Comparison of ENCODE assay signal across 1 cellular context in the genomic region with DNA sequence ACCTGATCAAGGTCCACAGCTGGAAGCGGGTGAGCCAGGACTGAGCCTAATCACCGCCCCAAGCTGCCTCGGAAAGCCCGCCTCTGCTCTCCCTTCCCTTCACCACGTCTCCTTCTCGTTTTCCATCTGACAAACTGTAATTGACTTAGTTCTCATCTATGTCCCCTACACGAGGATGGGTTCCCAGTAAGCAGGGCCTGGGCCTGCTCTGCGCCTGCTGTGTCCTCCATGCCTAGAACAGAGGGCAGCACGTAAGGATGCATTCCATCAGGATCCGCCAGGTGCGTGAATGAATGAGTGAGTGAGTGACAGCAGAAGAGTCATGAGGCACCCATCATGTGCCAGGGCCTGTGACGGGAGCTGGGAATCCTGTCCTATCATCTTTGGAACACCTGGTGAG.
TF ChIP-seq lines count a peak whose summit lies in the region.

No MANE protein-coding gene starts in this region.

TF ChIP-seq in H1, 55 proteins besides CTCF, POLR2A, EP300 and RAD21 (continued from another document):
- TF ChIP-seq, protein P1, sequence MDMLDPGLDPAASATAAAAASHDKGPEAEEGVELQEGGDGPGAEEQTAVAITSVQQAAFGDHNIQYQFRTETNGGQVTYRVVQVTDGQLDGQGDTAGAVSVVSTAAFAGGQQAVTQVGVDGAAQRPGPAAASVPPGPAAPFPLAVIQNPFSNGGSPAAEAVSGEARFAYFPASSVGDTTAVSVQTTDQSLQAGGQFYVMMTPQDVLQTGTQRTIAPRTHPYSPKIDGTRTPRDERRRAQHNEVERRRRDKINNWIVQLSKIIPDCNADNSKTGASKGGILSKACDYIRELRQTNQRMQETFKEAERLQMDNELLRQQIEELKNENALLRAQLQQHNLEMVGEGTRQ (IDR thresholded peaks at IDR 0.05; ENCODE audit: low read length): no peak
- TF ChIP-seq ASH2L (IDR thresholded peaks at IDR 0.05; ENCODE audit: low read length): no peak
- TF ChIP-seq, protein P2, sequence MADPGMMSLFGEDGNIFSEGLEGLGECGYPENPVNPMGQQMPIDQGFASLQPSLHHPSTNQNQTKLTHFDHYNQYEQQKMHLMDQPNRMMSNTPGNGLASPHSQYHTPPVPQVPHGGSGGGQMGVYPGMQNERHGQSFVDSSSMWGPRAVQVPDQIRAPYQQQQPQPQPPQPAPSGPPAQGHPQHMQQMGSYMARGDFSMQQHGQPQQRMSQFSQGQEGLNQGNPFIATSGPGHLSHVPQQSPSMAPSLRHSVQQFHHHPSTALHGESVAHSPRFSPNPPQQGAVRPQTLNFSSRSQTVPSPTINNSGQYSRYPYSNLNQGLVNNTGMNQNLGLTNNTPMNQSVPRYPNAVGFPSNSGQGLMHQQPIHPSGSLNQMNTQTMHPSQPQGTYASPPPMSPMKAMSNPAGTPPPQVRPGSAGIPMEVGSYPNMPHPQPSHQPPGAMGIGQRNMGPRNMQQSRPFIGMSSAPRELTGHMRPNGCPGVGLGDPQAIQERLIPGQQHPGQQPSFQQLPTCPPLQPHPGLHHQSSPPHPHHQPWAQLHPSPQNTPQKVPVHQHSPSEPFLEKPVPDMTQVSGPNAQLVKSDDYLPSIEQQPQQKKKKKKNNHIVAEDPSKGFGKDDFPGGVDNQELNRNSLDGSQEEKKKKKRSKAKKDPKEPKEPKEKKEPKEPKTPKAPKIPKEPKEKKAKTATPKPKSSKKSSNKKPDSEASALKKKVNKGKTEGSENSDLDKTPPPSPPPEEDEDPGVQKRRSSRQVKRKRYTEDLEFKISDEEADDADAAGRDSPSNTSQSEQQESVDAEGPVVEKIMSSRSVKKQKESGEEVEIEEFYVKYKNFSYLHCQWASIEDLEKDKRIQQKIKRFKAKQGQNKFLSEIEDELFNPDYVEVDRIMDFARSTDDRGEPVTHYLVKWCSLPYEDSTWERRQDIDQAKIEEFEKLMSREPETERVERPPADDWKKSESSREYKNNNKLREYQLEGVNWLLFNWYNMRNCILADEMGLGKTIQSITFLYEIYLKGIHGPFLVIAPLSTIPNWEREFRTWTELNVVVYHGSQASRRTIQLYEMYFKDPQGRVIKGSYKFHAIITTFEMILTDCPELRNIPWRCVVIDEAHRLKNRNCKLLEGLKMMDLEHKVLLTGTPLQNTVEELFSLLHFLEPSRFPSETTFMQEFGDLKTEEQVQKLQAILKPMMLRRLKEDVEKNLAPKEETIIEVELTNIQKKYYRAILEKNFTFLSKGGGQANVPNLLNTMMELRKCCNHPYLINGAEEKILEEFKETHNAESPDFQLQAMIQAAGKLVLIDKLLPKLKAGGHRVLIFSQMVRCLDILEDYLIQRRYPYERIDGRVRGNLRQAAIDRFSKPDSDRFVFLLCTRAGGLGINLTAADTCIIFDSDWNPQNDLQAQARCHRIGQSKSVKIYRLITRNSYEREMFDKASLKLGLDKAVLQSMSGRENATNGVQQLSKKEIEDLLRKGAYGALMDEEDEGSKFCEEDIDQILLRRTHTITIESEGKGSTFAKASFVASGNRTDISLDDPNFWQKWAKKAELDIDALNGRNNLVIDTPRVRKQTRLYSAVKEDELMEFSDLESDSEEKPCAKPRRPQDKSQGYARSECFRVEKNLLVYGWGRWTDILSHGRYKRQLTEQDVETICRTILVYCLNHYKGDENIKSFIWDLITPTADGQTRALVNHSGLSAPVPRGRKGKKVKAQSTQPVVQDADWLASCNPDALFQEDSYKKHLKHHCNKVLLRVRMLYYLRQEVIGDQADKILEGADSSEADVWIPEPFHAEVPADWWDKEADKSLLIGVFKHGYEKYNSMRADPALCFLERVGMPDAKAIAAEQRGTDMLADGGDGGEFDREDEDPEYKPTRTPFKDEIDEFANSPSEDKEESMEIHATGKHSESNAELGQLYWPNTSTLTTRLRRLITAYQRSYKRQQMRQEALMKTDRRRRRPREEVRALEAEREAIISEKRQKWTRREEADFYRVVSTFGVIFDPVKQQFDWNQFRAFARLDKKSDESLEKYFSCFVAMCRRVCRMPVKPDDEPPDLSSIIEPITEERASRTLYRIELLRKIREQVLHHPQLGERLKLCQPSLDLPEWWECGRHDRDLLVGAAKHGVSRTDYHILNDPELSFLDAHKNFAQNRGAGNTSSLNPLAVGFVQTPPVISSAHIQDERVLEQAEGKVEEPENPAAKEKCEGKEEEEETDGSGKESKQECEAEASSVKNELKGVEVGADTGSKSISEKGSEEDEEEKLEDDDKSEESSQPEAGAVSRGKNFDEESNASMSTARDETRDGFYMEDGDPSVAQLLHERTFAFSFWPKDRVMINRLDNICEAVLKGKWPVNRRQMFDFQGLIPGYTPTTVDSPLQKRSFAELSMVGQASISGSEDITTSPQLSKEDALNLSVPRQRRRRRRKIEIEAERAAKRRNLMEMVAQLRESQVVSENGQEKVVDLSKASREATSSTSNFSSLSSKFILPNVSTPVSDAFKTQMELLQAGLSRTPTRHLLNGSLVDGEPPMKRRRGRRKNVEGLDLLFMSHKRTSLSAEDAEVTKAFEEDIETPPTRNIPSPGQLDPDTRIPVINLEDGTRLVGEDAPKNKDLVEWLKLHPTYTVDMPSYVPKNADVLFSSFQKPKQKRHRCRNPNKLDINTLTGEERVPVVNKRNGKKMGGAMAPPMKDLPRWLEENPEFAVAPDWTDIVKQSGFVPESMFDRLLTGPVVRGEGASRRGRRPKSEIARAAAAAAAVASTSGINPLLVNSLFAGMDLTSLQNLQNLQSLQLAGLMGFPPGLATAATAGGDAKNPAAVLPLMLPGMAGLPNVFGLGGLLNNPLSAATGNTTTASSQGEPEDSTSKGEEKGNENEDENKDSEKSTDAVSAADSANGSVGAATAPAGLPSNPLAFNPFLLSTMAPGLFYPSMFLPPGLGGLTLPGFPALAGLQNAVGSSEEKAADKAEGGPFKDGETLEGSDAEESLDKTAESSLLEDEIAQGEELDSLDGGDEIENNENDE (IDR thresholded peaks at IDR 0.05; ENCODE audit: insufficient replicate concordance, low read length): no peak
- TF ChIP-seq CTBP2 (IDR thresholded peaks at IDR 0.05; ENCODE audit: borderline replicate concordance, insufficient read depth, insufficient read length, low read length): no peak
- TF ChIP-seq EGR1 (IDR thresholded peaks at IDR 0.05; ENCODE audit: borderline replicate concordance, low read depth, low read length): no peak
- TF ChIP-seq CREB1 (IDR thresholded peaks at IDR 0.05): no peak
- no peak for TF ChIP-seq EZH2 (IDR thresholded peaks at IDR 0.05; ENCODE audit: low read depth, low read length, severe bottlenecking)
- no peak for TF ChIP-seq TAF1 (IDR thresholded peaks at IDR 0.05; ENCODE audit: low read depth, low read length)
- TF ChIP-seq CBX8 (IDR thresholded peaks at IDR 0.05; ENCODE audit: borderline replicate concordance, low read depth, low read length): no peak
- no peak for TF ChIP-seq RNF2 (IDR thresholded peaks at IDR 0.05; ENCODE audit: borderline replicate concordance, low read depth, low read length, missing control alignments, poor library complexity, severe bottlenecking)
- no peak for TF ChIP-seq GTF2F1 (IDR thresholded peaks at IDR 0.05; ENCODE audit: borderline replicate concordance, low read depth, low read length)
- no peak for TF ChIP-seq SAP30 (IDR thresholded peaks at IDR 0.05; ENCODE audit: insufficient read depth, insufficient replicate concordance, low read length)
- TF ChIP-seq, protein P3, sequence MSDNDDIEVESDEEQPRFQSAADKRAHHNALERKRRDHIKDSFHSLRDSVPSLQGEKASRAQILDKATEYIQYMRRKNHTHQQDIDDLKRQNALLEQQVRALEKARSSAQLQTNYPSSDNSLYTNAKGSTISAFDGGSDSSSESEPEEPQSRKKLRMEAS (IDR thresholded peaks at IDR 0.05): no peak
- TF ChIP-seq CHD1 (IDR thresholded peaks at IDR 0.05; ENCODE audit: low read depth, low read length): no peak
